Comparison of ENCODE assay signal across 8 cellular contexts in the genomic region with DNA sequence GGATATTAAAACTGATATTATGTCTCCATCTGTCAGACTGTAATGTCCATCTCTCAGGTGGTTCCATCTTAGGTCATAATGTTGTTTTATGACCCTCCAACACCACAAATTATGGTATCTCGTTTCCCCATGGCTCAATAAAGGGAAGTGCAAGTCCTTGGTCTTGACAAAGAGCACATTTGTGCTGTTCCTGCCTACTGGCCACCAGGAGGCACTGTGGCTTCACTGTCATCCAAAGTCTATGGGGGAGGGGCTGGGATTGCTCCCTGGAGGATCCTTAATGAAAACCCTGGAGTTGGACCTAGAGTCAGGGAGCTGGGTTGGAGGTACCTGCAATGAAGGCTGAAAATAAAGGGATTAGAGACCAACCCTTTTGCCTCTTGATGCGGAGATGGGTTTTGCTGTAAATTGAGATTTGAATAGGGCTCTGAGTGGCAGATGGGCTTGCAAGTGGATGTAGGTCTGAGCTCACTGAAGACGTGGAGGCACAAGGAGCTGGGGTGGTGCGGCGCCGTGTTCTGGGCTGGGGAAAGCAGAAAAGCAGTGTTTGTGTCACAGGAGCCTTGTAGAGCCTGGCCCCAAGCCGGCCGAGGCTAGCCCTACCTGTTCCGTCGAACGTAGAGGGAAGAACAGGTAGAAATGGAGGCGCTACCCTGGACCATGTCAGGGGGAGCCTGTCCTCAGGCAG.
DNase-seq lines count a peak whose midpoint lies in the region; ATAC-seq and TF ChIP-seq lines count a peak whose summit lies in the region.

No MANE protein-coding gene starts in this region.

- H4K20me1 ChIP-seq in Loucy (ENCODE audit: insufficient read depth, low read length, poor library complexity, severe bottlenecking): no peaks in the 10 kb centered on the region

- no peaks in the 10 kb centered on the region for H3K9me2 ChIP-seq in Loucy (replicated peaks; ENCODE audit: low read depth, low read length)

- no peaks in the 10 kb centered on the region for H3K36me3 ChIP-seq in Loucy (ENCODE audit: insufficient read depth, low read length)

- TF ChIP-seq CTCF in GM12875 (IDR thresholded peaks at IDR 0.05; ENCODE audit: borderline replicate concordance, insufficient read depth, low read depth, low read length): peak; percentile 87
- TF ChIP-seq CTCF in Loucy (conservative IDR thresholded peaks at IDR 0.05; ENCODE audit: low read length): peak; percentile 99
- peak; percentile 57 for TF ChIP-seq CTCF in astrocyte of the cerebellum (IDR thresholded peaks at IDR 0.05; ENCODE audit: low read depth, low read length, missing control alignments)

- ATAC-seq in left lobe of liver (peak; percentile 54), HG03097 (IDR thresholded peaks at IDR 0.05; ENCODE audit: low FRiP score, unreplicated experiment) (no peak), GM21423 (IDR thresholded peaks at IDR 0.05; ENCODE audit: unreplicated experiment) (no peak)

- no peak overlapping the region for H3K4me3 ChIP-seq in GM12875 (ENCODE audit: low read depth, low read length)
- no peak overlapping the region for H3K4me3 ChIP-seq in Loucy (ENCODE audit: low read length, poor library complexity, severe bottlenecking)
- no peak overlapping the region for H3K4me3 ChIP-seq in astrocyte of the cerebellum (ENCODE audit: low read depth, low read length)

- in situ Hi-C loops in astrocyte of the cerebellum (cut with HindIII; ENCODE audit: low sequenced_read_pairs): no loop called here

- H2AFZ ChIP-seq in Loucy (ENCODE audit: low read length): peak overlapping the region; percentile 14

- peaks cover 20% of the 10 kb centered on the region for H3F3A ChIP-seq in Loucy (ENCODE audit: low read depth)

- peak overlapping the region; percentile 76 for H3K9ac ChIP-seq in Loucy (ENCODE audit: low read depth, low read length, poor library complexity, severe bottlenecking)

- H3K4me1 ChIP-seq in Loucy (ENCODE audit: insufficient read depth, low read length, poor library complexity, severe bottlenecking): peaks cover 86% of the 10 kb centered on the region

- no peaks in the 10 kb centered on the region for H3K27me3 ChIP-seq in Loucy (ENCODE audit: insufficient read depth, low read length, poor library complexity, severe bottlenecking)

- peak; percentile 46 for DNase-seq in AG20443 (ENCODE audit: low spot score)
- DNase-seq in astrocyte of the cerebellum (ENCODE audit: low read depth): no peak
- no peak for DNase-seq in left lobe of liver (ENCODE audit: low spot score)
- no peak for DNase-seq in activated T-cell treated with anti-CD3 and anti-CD28 coated beads, Interleukin-2, amount 50 U/mL, for 1 hour

- H3K9me3 ChIP-seq in Loucy (ENCODE audit: insufficient read depth, low read depth, low read length): no peaks in the 10 kb centered on the region

- H3K79me2 ChIP-seq in Loucy (ENCODE audit: insufficient read depth, low read length): no peaks in the 10 kb centered on the region

- no peak overlapping the region for H3K4me2 ChIP-seq in Loucy (ENCODE audit: low read depth, low read length, poor library complexity, severe bottlenecking)
